In genomic region chr6:41682056-41682477, GRCh38 we compare ENCODE assay signal across 8 cellular contexts.
DNase-seq lines count a peak whose midpoint lies in the region; ATAC-seq and TF ChIP-seq lines count a peak whose summit lies in the region.

No MANE protein-coding gene starts in this region.

- peak overlapping the region; percentile 56 for H3K27ac ChIP-seq in RWPE1
- no peak overlapping the region for H3K27ac ChIP-seq in neutrophil
- H3K27ac ChIP-seq in substantia nigra (ENCODE audit: low read depth, low read length, poor library complexity, severe bottlenecking), result peak overlapping the region; percentile 94

- no peaks in the 10 kb centered on the region for H3K9me3 ChIP-seq in neutrophil

- peaks cover 36% of the 10 kb centered on the region for H3K36me3 ChIP-seq in neutrophil

- POLR2A ChIA-PET in RWPE1 (lab: Yijun Ruan, JAX; ENCODE audit: low non-redundant PET), result no interaction called here

- peak overlapping the region in 1 of 2 experiments; percentile 66 for H3K4me3 ChIP-seq in neutrophil (ENCODE audit: low read depth in 1 of 2, low read length in 1 of 2)

- peaks cover 12% of the 10 kb centered on the region for H3K27me3 ChIP-seq in neutrophil

- DNase-seq in AG09319 (ENCODE audit: extremely low read depth, low read depth) (peak; percentile 74), LoVo (ENCODE audit: low spot score) (peak; percentile 80), RWPE1 (ENCODE audit: low spot score) (peak; percentile 95), fibroblast of the conjunctiva (ENCODE audit: low read depth) (peak; percentile 87), substantia nigra (lab: John Stamatoyannopoulos, UW) (peak in 48 of 49 donors; percentile 30 to 93 (median 84))
- DNase-seq in activated T-helper 1 cell treated with anti-CD3 and anti-CD28 coated beads, Interleukin-2, amount 50 U/mL, for 16 hours (ENCODE audit: low read depth in 1 of 2, low spot score in 1 of 2), result peak; percentile 33 to 44

- peak; percentile 38 for ATAC-seq in GM19025 (IDR thresholded peaks at IDR 0.05; ENCODE audit: low read depth, unreplicated experiment)

- TF ChIP-seq CTCF in AG09319 (IDR thresholded peaks at IDR 0.05; ENCODE audit: low read depth, low read length) (peak; percentile 83), RWPE1 (conservative IDR thresholded peaks at IDR 0.05; ENCODE audit: low read depth) (peak; percentile 89), neutrophil (IDR thresholded peaks at IDR 0.05) (peak; percentile 24)

- CTCF ChIA-PET in RWPE1 (lab: Yijun Ruan, JAX), result interaction anchor here (0.6 to 5.1 kb wide), 9 partner anchors 12 to 314 kb away, joined by 3 to 53 read pairs (median 4); no protein-coding TSS in a partner anchor

- H3K4me1 ChIP-seq in neutrophil (ENCODE audit: control insufficient read depth in 1 of 2, insufficient read depth in 1 of 2, low read depth in 1 of 2, low read length in 1 of 2), result peaks cover 20% of the 10 kb centered on the region in 2 experiments

Comparison
In these comparisons a context has a peak if more than half of its experiments do, and no peak if none do; other contexts are left out.
1. DNase-seq: peak in every context shown above with its lines; median percentile 95 in RWPE1; 87 in fibroblast of the conjunctiva; 84 in substantia nigra; 80 in LoVo; 74 in AG09319; 38 in activated T-helper 1 cell treated with anti-CD3 and anti-CD28 coated beads, Interleukin-2, amount 50 U/mL, for 16 hours.
2. CTCF ChIP-seq: peak in every context shown above with its lines; median percentile 89 in RWPE1; 83 in AG09319; 24 in neutrophil.